ENCODE assay signal across 1 cellular context in genomic region chr10:29811751-29812427, GRCh38.
A peak's percentile ranks its signal among the peaks of the same experiment; 100 is the strongest.
TF ChIP-seq lines count a peak whose summit lies in the region.

No MANE protein-coding gene starts in this region.

TF ChIP-seq in HEK293, 187 proteins besides CTCF, POLR2A, EP300 and RAD21 (continued from another document):
- TF ChIP-seq, protein P1, sequence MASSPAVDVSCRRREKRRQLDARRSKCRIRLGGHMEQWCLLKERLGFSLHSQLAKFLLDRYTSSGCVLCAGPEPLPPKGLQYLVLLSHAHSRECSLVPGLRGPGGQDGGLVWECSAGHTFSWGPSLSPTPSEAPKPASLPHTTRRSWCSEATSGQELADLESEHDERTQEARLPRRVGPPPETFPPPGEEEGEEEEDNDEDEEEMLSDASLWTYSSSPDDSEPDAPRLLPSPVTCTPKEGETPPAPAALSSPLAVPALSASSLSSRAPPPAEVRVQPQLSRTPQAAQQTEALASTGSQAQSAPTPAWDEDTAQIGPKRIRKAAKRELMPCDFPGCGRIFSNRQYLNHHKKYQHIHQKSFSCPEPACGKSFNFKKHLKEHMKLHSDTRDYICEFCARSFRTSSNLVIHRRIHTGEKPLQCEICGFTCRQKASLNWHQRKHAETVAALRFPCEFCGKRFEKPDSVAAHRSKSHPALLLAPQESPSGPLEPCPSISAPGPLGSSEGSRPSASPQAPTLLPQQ (tag by site-specific recombination; IDR thresholded peaks at IDR 0.05): peak; percentile 66; the same call in 1 of the 2 replicates
- TF ChIP-seq, protein P2, sequence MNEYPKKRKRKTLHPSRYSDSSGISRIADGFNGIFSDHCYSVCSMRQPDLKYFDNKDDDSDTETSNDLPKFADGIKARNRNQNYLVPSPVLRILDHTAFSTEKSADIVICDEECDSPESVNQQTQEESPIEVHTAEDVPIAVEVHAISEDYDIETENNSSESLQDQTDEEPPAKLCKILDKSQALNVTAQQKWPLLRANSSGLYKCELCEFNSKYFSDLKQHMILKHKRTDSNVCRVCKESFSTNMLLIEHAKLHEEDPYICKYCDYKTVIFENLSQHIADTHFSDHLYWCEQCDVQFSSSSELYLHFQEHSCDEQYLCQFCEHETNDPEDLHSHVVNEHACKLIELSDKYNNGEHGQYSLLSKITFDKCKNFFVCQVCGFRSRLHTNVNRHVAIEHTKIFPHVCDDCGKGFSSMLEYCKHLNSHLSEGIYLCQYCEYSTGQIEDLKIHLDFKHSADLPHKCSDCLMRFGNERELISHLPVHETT (tag by site-specific recombination; IDR thresholded peaks at IDR 0.05): peak; percentile 91
- TF ChIP-seq WT1 (tag by site-specific recombination; IDR thresholded peaks at IDR 0.05) (peak; percentile 70), KLF8 (tag by site-specific recombination; IDR thresholded peaks at IDR 0.05) (peak; percentile 72), ZNF239 (tag by site-specific recombination; IDR thresholded peaks at IDR 0.05) (no peak), ZNF501 (tag by site-specific recombination; IDR thresholded peaks at IDR 0.05) (peak; percentile 52), SALL2 (tag by site-specific recombination; IDR thresholded peaks at IDR 0.05; ENCODE audit: borderline replicate concordance) (no peak), ZBTB1 (tag by site-specific recombination; IDR thresholded peaks at IDR 0.05) (peak; percentile 75; the same call in 1 of the 2 replicates), ZNF600 (tag by site-specific recombination; IDR thresholded peaks at IDR 0.05) (peak; percentile 77), TCF7L2 (IDR thresholded peaks at IDR 0.05; ENCODE audit: borderline replicate concordance, low read depth, low read length) (no peak), ZNF658 (tag by site-specific recombination; IDR thresholded peaks at IDR 0.05) (no peak), ZNF843 (tag by site-specific recombination; IDR thresholded peaks at IDR 0.05) (peak; percentile 93), ZNF138 (tag by site-specific recombination; IDR thresholded peaks at IDR 0.05; ENCODE audit: borderline replicate concordance) (no peak), ZXDB (tag by site-specific recombination; IDR thresholded peaks at IDR 0.05) (peak; percentile 94), ZBTB8A (tag by site-specific recombination; IDR thresholded peaks at IDR 0.05) (peak; percentile 41; the same call in 1 of the 2 replicates), ZNF24 (tag by site-specific recombination; IDR thresholded peaks at IDR 0.05) (peak; percentile 51; the same call in 1 of the 2 replicates), BCL11A (tag by site-specific recombination; IDR thresholded peaks at IDR 0.05; ENCODE audit: low read depth) (peak; percentile 48; the same call in 1 of the 2 replicates), IKZF3 (tag by site-specific recombination; IDR thresholded peaks at IDR 0.05) (peak; percentile 79; the same call in 1 of the 2 replicates), ZNF2 (tag by site-specific recombination; IDR thresholded peaks at IDR 0.05) (peak; percentile 67), PATZ1 (tag by site-specific recombination; IDR thresholded peaks at IDR 0.05) (peak; percentile 74), KLF1 (tag by site-specific recombination; IDR thresholded peaks at IDR 0.05) (peak; percentile 66), SP7 (tag by site-specific recombination; IDR thresholded peaks at IDR 0.05) (peak; percentile 94), FEZF1 (tag by site-specific recombination; IDR thresholded peaks at IDR 0.05) (peak; percentile 99), ZNF561 (tag by site-specific recombination; IDR thresholded peaks at IDR 0.05; ENCODE audit: borderline replicate concordance) (no peak), ZNF510 (tag by site-specific recombination; IDR thresholded peaks at IDR 0.05; ENCODE audit: insufficient replicate concordance) (peak; percentile 29), TRIM28 (IDR thresholded peaks at IDR 0.05; ENCODE audit: borderline replicate concordance, low read length) (0 out of 2 replicates have a peak, but pooled peaks have one; percentile 19), ZSCAN4 (tag by site-specific recombination; IDR thresholded peaks at IDR 0.05) (peak; percentile 66), ZNF274 (IDR thresholded peaks at IDR 0.05; ENCODE audit: low read length) (no peak), ZNF274 (tag by site-specific recombination; IDR thresholded peaks at IDR 0.05; ENCODE audit: borderline replicate concordance) (no peak), ZNF580 (tag by site-specific recombination; IDR thresholded peaks at IDR 0.05) (peak; percentile 60; the same call in 1 of the 2 replicates), ZNF391 (tag by site-specific recombination; IDR thresholded peaks at IDR 0.05; ENCODE audit: borderline replicate concordance, low read depth) (peak; percentile 47; the same call in 1 of the 2 replicates), GFI1B (tag by site-specific recombination; IDR thresholded peaks at IDR 0.05) (peak; percentile 80), ZNF558 (tag by site-specific recombination; IDR thresholded peaks at IDR 0.05) (peak; percentile 13; the same call in 1 of the 2 replicates), ZNF184 (tag by site-specific recombination; IDR thresholded peaks at IDR 0.05) (peak; percentile 41; the same call in 1 of the 2 replicates), ZNF776 (tag by site-specific recombination; IDR thresholded peaks at IDR 0.05; ENCODE audit: borderline replicate concordance) (no peak), KLF10 (tag by site-specific recombination; IDR thresholded peaks at IDR 0.05) (peak; percentile 72; the same call in 1 of the 2 replicates), OSR2 (tag by site-specific recombination; IDR thresholded peaks at IDR 0.05) (peak; percentile 96)
- TF ChIP-seq, protein P3, sequence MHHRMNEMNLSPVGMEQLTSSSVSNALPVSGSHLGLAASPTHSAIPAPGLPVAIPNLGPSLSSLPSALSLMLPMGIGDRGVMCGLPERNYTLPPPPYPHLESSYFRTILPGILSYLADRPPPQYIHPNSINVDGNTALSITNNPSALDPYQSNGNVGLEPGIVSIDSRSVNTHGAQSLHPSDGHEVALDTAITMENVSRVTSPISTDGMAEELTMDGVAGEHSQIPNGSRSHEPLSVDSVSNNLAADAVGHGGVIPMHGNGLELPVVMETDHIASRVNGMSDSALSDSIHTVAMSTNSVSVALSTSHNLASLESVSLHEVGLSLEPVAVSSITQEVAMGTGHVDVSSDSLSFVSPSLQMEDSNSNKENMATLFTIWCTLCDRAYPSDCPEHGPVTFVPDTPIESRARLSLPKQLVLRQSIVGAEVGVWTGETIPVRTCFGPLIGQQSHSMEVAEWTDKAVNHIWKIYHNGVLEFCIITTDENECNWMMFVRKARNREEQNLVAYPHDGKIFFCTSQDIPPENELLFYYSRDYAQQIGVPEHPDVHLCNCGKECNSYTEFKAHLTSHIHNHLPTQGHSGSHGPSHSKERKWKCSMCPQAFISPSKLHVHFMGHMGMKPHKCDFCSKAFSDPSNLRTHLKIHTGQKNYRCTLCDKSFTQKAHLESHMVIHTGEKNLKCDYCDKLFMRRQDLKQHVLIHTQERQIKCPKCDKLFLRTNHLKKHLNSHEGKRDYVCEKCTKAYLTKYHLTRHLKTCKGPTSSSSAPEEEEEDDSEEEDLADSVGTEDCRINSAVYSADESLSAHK (tag by site-specific recombination; IDR thresholded peaks at IDR 0.05): peak; percentile 36; the same call in 1 of the 2 replicates
- TF ChIP-seq, protein P4, sequence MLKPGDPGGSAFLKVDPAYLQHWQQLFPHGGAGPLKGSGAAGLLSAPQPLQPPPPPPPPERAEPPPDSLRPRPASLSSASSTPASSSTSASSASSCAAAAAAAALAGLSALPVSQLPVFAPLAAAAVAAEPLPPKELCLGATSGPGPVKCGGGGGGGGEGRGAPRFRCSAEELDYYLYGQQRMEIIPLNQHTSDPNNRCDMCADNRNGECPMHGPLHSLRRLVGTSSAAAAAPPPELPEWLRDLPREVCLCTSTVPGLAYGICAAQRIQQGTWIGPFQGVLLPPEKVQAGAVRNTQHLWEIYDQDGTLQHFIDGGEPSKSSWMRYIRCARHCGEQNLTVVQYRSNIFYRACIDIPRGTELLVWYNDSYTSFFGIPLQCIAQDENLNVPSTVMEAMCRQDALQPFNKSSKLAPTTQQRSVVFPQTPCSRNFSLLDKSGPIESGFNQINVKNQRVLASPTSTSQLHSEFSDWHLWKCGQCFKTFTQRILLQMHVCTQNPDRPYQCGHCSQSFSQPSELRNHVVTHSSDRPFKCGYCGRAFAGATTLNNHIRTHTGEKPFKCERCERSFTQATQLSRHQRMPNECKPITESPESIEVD (tag by site-specific recombination; IDR thresholded peaks at IDR 0.05): 0 out of 2 replicates have a peak, but pooled peaks have one; percentile 40
- TF ChIP-seq, protein P5, sequence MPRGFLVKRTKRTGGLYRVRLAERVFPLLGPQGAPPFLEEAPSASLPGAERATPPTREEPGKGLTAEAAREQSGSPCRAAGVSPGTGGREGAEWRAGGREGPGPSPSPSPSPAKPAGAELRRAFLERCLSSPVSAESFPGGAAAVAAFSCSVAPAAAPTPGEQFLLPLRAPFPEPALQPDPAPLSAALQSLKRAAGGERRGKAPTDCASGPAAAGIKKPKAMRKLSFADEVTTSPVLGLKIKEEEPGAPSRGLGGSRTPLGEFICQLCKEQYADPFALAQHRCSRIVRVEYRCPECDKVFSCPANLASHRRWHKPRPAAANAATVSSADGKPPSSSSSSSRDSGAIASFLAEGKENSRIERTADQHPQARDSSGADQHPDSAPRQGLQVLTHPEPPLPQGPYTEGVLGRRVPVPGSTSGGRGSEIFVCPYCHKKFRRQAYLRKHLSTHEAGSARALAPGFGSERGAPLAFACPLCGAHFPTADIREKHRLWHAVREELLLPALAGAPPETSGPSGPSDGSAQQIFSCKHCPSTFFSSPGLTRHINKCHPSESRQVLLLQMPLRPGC (tag by site-specific recombination; IDR thresholded peaks at IDR 0.05): peak; percentile 86
- TF ChIP-seq, protein P6, sequence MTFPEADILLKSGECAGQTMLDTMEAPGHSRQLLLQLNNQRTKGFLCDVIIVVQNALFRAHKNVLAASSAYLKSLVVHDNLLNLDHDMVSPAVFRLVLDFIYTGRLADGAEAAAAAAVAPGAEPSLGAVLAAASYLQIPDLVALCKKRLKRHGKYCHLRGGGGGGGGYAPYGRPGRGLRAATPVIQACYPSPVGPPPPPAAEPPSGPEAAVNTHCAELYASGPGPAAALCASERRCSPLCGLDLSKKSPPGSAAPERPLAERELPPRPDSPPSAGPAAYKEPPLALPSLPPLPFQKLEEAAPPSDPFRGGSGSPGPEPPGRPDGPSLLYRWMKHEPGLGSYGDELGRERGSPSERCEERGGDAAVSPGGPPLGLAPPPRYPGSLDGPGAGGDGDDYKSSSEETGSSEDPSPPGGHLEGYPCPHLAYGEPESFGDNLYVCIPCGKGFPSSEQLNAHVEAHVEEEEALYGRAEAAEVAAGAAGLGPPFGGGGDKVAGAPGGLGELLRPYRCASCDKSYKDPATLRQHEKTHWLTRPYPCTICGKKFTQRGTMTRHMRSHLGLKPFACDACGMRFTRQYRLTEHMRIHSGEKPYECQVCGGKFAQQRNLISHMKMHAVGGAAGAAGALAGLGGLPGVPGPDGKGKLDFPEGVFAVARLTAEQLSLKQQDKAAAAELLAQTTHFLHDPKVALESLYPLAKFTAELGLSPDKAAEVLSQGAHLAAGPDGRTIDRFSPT (tag by site-specific recombination; IDR thresholded peaks at IDR 0.05): peak; percentile 47; the same call in 1 of the 2 replicates
